In genomic region chr3:17605032-17605431, GRCh38 we compare ENCODE assay signal across 15 cellular contexts.
DNase-seq lines count a peak whose midpoint lies in the region; ATAC-seq and TF ChIP-seq lines count a peak whose summit lies in the region.
"Had no signal": no experiment of that assay in that cellular context is flagged by ENCODE, and none has a peak within 500 bp of the region (broad histone marks: within the 10 kb centered on the region; RNA-seq: fewer than 3 reads in every experiment).

No MANE protein-coding gene starts in this region.

- H3K36me3 Mint-ChIP-seq in activated naive CD4-positive, alpha-beta T cell treated with anti-CD3 and anti-CD28 coated beads, Interleukin-2, amount 50 U/mL, for 72 hours, result peaks cover 12 to 14% of the 10 kb centered on the region in 2 donors
- H3K36me3 Mint-ChIP-seq in activated naive CD4-positive, alpha-beta T cell treated with anti-CD3 and anti-CD28 coated beads for 36 hours (ENCODE audit: low read depth), result peaks cover 9% of the 10 kb centered on the region
- peaks cover 15 to 21% of the 10 kb centered on the region in 2 donors for H3K36me3 Mint-ChIP-seq in CD4-positive, alpha-beta memory T cell

- no peak overlapping the region for H3K4me3 Mint-ChIP-seq in activated naive CD4-positive, alpha-beta T cell treated with anti-CD3 and anti-CD28 coated beads for 36 hours
- H3K4me3 Mint-ChIP-seq in CD4-positive, alpha-beta memory T cell, result no peak overlapping the region
- H3K4me3 Mint-ChIP-seq: B cell; central memory CD8-positive, alpha-beta T cell had no signal

- no peaks in the 10 kb centered on the region for H3K27me3 ChIP-seq in PC-9 (ENCODE audit: insufficient read depth, low read depth)
- H3K27me3 ChIP-seq in CD4-positive, alpha-beta memory T cell (ENCODE audit: insufficient read depth, low read length), result no peaks in the 10 kb centered on the region
- H3K27me3 ChIP-seq: neutrophil, upper lobe of left lung had no signal

- no peak for TF ChIP-seq CTCF in PC-9 (conservative IDR thresholded peaks at IDR 0.05)
- TF ChIP-seq CTCF in fibroblast of mammary gland (conservative IDR thresholded peaks at IDR 0.05; ENCODE audit: control insufficient read depth, insufficient read depth, low read depth, low read length), result no peak

- peaks cover 5% of the 10 kb centered on the region in 2 donors for H3K9me3 Mint-ChIP-seq in activated naive CD4-positive, alpha-beta T cell treated with anti-CD3 and anti-CD28 coated beads, Interleukin-2, amount 50 U/mL, for 72 hours
- H3K9me3 Mint-ChIP-seq in activated naive CD4-positive, alpha-beta T cell treated with anti-CD3 and anti-CD28 coated beads for 36 hours, result peaks cover 10% of the 10 kb centered on the region
- H3K9me3 Mint-ChIP-seq in CD4-positive, alpha-beta memory T cell, result peaks cover 0 to 9% (median 3%) of the 10 kb centered on the region in 8 donors
- H3K9me3 Mint-ChIP-seq: central memory CD8-positive, alpha-beta T cell had no signal

- H3K36me3 ChIP-seq in PC-9 (ENCODE audit: low read depth), result no peaks in the 10 kb centered on the region
- H3K36me3 ChIP-seq in CD4-positive, alpha-beta memory T cell (ENCODE audit: insufficient read depth, low read length), result no peaks in the 10 kb centered on the region
- H3K36me3 ChIP-seq: neutrophil, upper lobe of left lung had no signal

- H3K4me2 ChIP-seq in PC-9, result peak overlapping the region; percentile 0; the same call in 1 of the 2 replicates

- peaks cover 4% of the 10 kb centered on the region; the same call in 1 of the 2 replicates for H3K79me2 ChIP-seq in PC-9 (ENCODE audit: low read depth)

- no peaks in the 10 kb centered on the region for H3K27me3 Mint-ChIP-seq in activated naive CD4-positive, alpha-beta T cell treated with anti-CD3 and anti-CD28 coated beads for 36 hours (ENCODE audit: low read depth)
- no peaks in the 10 kb centered on the region for H3K27me3 Mint-ChIP-seq in CD4-positive, alpha-beta memory T cell
- H3K27me3 Mint-ChIP-seq: B cell; central memory CD8-positive, alpha-beta T cell had no signal

- no peaks in the 10 kb centered on the region for H4K20me1 ChIP-seq in PC-9 (ENCODE audit: insufficient read depth)

- ATAC-seq in activated naive CD4-positive, alpha-beta T cell treated with anti-CD3 and anti-CD28 coated beads, Interleukin-2, amount 50 U/mL, for 72 hours, result peak; percentile 37 to 73
- ATAC-seq in HG02885 (IDR thresholded peaks at IDR 0.05; ENCODE audit: poor library complexity, unreplicated experiment), result no peak

- H2AFZ ChIP-seq in PC-9, result no peak overlapping the region

- no TSS peak for BruUV-seq in PC-9 (replicated peaks; lab: Mats Ljungman, UMichigan)

- intact Hi-C loops in activated naive CD4-positive, alpha-beta T cell treated with anti-CD3 and anti-CD28 coated beads for 36 hours (cut with micrococcal nuclease), result no loop called here
- intact Hi-C loops in PC-9 (cut with micrococcal nuclease; ENCODE audit: unreplicated experiment), result no loop called here
- intact Hi-C loops in CD4-positive, alpha-beta memory T cell (cut with micrococcal nuclease), result no loop called here

- peaks cover 7% of the 10 kb centered on the region for H3K4me1 Mint-ChIP-seq in activated naive CD4-positive, alpha-beta T cell treated with anti-CD3 and anti-CD28 coated beads for 36 hours (ENCODE audit: low read depth)
- peaks cover 0 to 11% (median 4%) of the 10 kb centered on the region in 4 donors for H3K4me1 Mint-ChIP-seq in CD4-positive, alpha-beta memory T cell

- DNase-seq in activated naive CD4-positive, alpha-beta T cell treated with anti-CD3 and anti-CD28 coated beads, Interleukin-2, amount 50 U/mL, for 72 hours (ENCODE audit: low spot score in 2 of 2), result no peak
- no peak for DNase-seq in activated naive CD4-positive, alpha-beta T cell treated with anti-CD3 and anti-CD28 coated beads for 36 hours
- DNase-seq in PC-9 (peak; percentile 6 to 77), fibroblast of mammary gland (ENCODE audit: low read depth) (peak; percentile 94), stromal cell of bone marrow (ENCODE audit: low read depth) (peak; percentile 82), KG1 (lab: John Stamatoyannopoulos, UW) (no peak)
- no peak for DNase-seq in CD4-positive, alpha-beta memory T cell
- DNase-seq: activated CD8-positive, alpha-beta memory T cell treated with anti-CD3 and anti-CD28 coated beads for 24 hours; NCI-H2171 treated with DMSO at 0.1 percent for 48 hours; upper lobe of left lung had no signal

- no peaks in the 10 kb centered on the region for H3K9me3 ChIP-seq in PC-9 (ENCODE audit: insufficient read depth, low read depth)
- H3K9me3 ChIP-seq in CD4-positive, alpha-beta memory T cell (ENCODE audit: control insufficient read depth in 1 of 2, low read length in 2 of 2), result no peaks in the 10 kb centered on the region
- H3K9me3 ChIP-seq: neutrophil, upper lobe of left lung had no signal

- H3K9me2 ChIP-seq in PC-9 (ENCODE audit: insufficient read depth), result no peaks in the 10 kb centered on the region

- CTCF ChIA-PET in activated naive CD4-positive, alpha-beta T cell treated with anti-CD3 and anti-CD28 coated beads for 36 hours (lab: Charles Lee), result interaction anchor here (0.5 kb wide), 1 partner anchor 487 kb away, joined by 5 read pairs; no protein-coding TSS in a partner anchor
- CTCF ChIA-PET in PC-9 (lab: Charles Lee), result no interaction called here
- CTCF ChIA-PET in CD4-positive, alpha-beta memory T cell (lab: Charles Lee; ENCODE audit: partially characterized antibody), result no interaction called here

- no peak overlapping the region for H3K27ac Mint-ChIP-seq in activated naive CD4-positive, alpha-beta T cell treated with anti-CD3 and anti-CD28 coated beads, Interleukin-2, amount 50 U/mL, for 72 hours
- H3K27ac Mint-ChIP-seq in activated naive CD4-positive, alpha-beta T cell treated with anti-CD3 and anti-CD28 coated beads for 36 hours, result no peak overlapping the region
- H3K27ac Mint-ChIP-seq in CD4-positive, alpha-beta memory T cell, result peak overlapping the region in 1 of 7 donors; percentile 25
- H3K27ac Mint-ChIP-seq: B cell had no signal

- H3F3A ChIP-seq in PC-9 (ENCODE audit: insufficient read depth, low read depth), result peaks cover 8% of the 10 kb centered on the region; the same call in 1 of the 2 replicates

- H3K4me3 ChIP-seq in PC-9, result no peak overlapping the region
- no peak overlapping the region for H3K4me3 ChIP-seq in fibroblast of mammary gland (ENCODE audit: control insufficient read depth, low read depth, low read length)
- H3K4me3 ChIP-seq in CD4-positive, alpha-beta memory T cell (ENCODE audit: low read length in 2 of 2), result no peak overlapping the region
- H3K4me3 ChIP-seq: upper lobe of left lung had no signal

- H3K4me1 ChIP-seq in PC-9 (replicated peaks; ENCODE audit: insufficient read depth), result peaks cover 14% of the 10 kb centered on the region
- no peaks in the 10 kb centered on the region for H3K4me1 ChIP-seq in CD4-positive, alpha-beta memory T cell (ENCODE audit: insufficient read depth, low read length)
- H3K4me1 ChIP-seq: upper lobe of left lung had no signal

- H3K27ac ChIP-seq in PC-9, result no peak overlapping the region
- H3K27ac ChIP-seq in CD4-positive, alpha-beta memory T cell (ENCODE audit: low read depth, low read length), result no peak overlapping the region
- H3K27ac ChIP-seq: HL-60, neutrophil, upper lobe of left lung had no signal

- POLR2A ChIA-PET in PC-9 (lab: Charles Lee; ENCODE audit: unreplicated experiment), result interaction anchor here (0.7 kb wide), 1 partner anchor 1545 kb away, joined by 6 read pairs; no protein-coding TSS in a partner anchor
- POLR2A ChIA-PET in CD4-positive, alpha-beta memory T cell (lab: Charles Lee; ENCODE audit: partially characterized antibody), result no interaction called here

Comparison
In these comparisons a context has a peak if more than half of its experiments do, and no peak if none do; other contexts are left out.
1. DNase-seq: peak in PC-9 (2 of 2), fibroblast of mammary gland (single experiment) and stromal cell of bone marrow (single experiment); none in activated naive CD4-positive, alpha-beta T cell treated with anti-CD3 and anti-CD28 coated beads, Interleukin-2, amount 50 U/mL, for 72 hours (0 of 2), activated naive CD4-positive, alpha-beta T cell treated with anti-CD3 and anti-CD28 coated beads for 36 hours (single experiment), CD4-positive, alpha-beta memory T cell (0 of 5) and KG1 (single experiment).